Comparison of ENCODE assay signal across 11 cellular contexts in the genomic region with DNA sequence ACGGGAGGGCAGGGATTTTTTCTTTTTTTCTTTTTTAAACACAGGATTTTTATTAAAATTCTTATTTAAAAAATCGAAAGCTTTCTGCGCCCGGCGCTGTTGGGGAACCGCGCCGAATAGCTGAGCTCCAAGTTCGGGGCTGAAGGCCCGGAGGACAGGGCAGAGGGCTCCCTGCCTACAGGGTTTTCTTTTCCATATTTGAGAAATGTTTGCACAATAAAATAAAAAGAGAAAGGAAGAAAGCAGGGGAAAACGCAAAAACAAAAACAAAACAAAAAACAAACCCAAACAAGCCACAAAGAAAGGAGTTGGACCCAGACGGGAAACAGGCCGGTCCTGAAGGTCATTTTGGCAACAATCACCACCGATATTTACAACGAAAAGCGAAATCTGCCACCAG. TPM values are rescaled to one million over a fixed set of nuclear protein-coding genes. Genes with fewer than 3 reads are reported as not detected.
DNase-seq lines count a peak whose midpoint lies in the region; ATAC-seq and TF ChIP-seq lines count a peak whose summit lies in the region.
"Had no signal": no experiment of that assay in that cellular context is flagged by ENCODE, and none has a peak within 500 bp of the region (broad histone marks: within the 10 kb centered on the region; RNA-seq: fewer than 3 reads in every experiment).

No MANE protein-coding gene starts in this region.

- CTCF ChIA-PET in activated CD8-positive, alpha-beta T cell treated with anti-CD3 and anti-CD28 coated beads for 36 hours (lab: Charles Lee): interaction anchor here (1.3 to 2.7 kb wide), 3 partner anchors 104 to 275 kb away, joined by 4 to 18 read pairs (median 5); no protein-coding TSS in a partner anchor

- H3K4me1 ChIP-seq in spleen: peaks cover 38 to 99% (median 81%) of the 10 kb centered on the region in 6 donors
- H3K4me1 ChIP-seq in BE2C: no peaks in the 10 kb centered on the region; the same call in 1 of the 2 replicates

- no peak for TF ChIP-seq POLR2A in spleen (IDR thresholded peaks at IDR 0.05)

- no peaks in the 10 kb centered on the region for H3K9me3 Mint-ChIP-seq in T-helper 1 cell treated with Interleukin-12 subunit alpha and Interleukin-12 subunit beta and Interleukin-4 antibody, amounts not matched to agents 30 μg/mL and 1 μg/mL, for 36 hours
- H3K9me3 Mint-ChIP-seq in activated CD8-positive, alpha-beta T cell treated with anti-CD3 and anti-CD28 coated beads for 36 hours: no peaks in the 10 kb centered on the region

- H3K27me3 ChIP-seq in spleen (replicated peaks in 1 of 7) (peaks cover 24 to 100% (median 100%) of the 10 kb centered on the region in 7 donors), BE2C (peaks cover 89% of the 10 kb centered on the region)

- H3K4me3 ChIP-seq in spleen (peak overlapping the region; percentile 9 to 65 (median 40)), BE2C (ENCODE audit: low read depth, low read length) (no peak overlapping the region)

- H3K36me3 ChIP-seq in spleen: no peaks in the 10 kb centered on the region
- H3K36me3 ChIP-seq in BE2C: no peaks in the 10 kb centered on the region

- WGBS in spleen, 5 donors: 17 to 24% (median 21%) methylated on average over 16 of the region's 16 CpGs

- no peak overlapping the region for H3K27ac ChIP-seq in spleen
- H3K27ac ChIP-seq: 22Rv1 had no signal

- intact Hi-C loops in activated CD8-positive, alpha-beta T cell treated with anti-CD3 and anti-CD28 coated beads for 36 hours (cut with micrococcal nuclease): loop anchor here (10.0 kb wide), 2 partner anchors 406 to 1074 kb away; a partner anchor contains a TSS
- intact Hi-C loops in spleen (cut with DNase I; ENCODE audit: low total_unique reads): no loop called here

- no peak overlapping the region for H3K4me3 Mint-ChIP-seq in T-helper 1 cell treated with Interleukin-12 subunit alpha and Interleukin-12 subunit beta and Interleukin-4 antibody, amounts not matched to agents 30 μg/mL and 1 μg/mL, for 36 hours
- peak overlapping the region; percentile 12 for H3K4me3 Mint-ChIP-seq in activated CD8-positive, alpha-beta T cell treated with anti-CD3 and anti-CD28 coated beads for 36 hours

- H3K27me3 Mint-ChIP-seq in T-helper 1 cell treated with Interleukin-12 subunit alpha and Interleukin-12 subunit beta and Interleukin-4 antibody, amounts not matched to agents 30 μg/mL and 1 μg/mL, for 36 hours (ENCODE audit: low read depth): peaks cover 81% of the 10 kb centered on the region
- H3K27me3 Mint-ChIP-seq in activated CD8-positive, alpha-beta T cell treated with anti-CD3 and anti-CD28 coated beads for 36 hours: peaks cover 68% of the 10 kb centered on the region

- peaks cover 4% of the 10 kb centered on the region for H3K36me3 Mint-ChIP-seq in T-helper 1 cell treated with Interleukin-12 subunit alpha and Interleukin-12 subunit beta and Interleukin-4 antibody, amounts not matched to agents 30 μg/mL and 1 μg/mL, for 36 hours (ENCODE audit: low read depth)
- no peaks in the 10 kb centered on the region for H3K36me3 Mint-ChIP-seq in activated CD8-positive, alpha-beta T cell treated with anti-CD3 and anti-CD28 coated beads for 36 hours (ENCODE audit: low read depth)

- no peak for TF ChIP-seq CTCF in activated CD8-positive, alpha-beta T cell treated with anti-CD3 and anti-CD28 coated beads for 36 hours (IDR thresholded peaks at IDR 0.05)
- TF ChIP-seq CTCF in spleen (IDR thresholded peaks at IDR 0.05 in 8 of 11, conservative IDR thresholded peaks at IDR 0.05 in 3 of 11): no peak
- TF ChIP-seq CTCF in BE2C (IDR thresholded peaks at IDR 0.05; ENCODE audit: low read depth, low read length): no peak

- ATAC-seq in activated CD8-positive, alpha-beta T cell treated with anti-CD3 and anti-CD28 coated beads for 36 hours: no peak
- ATAC-seq in GM19397 (IDR thresholded peaks at IDR 0.05; ENCODE audit: unreplicated experiment): no peak

- peak overlapping the region; percentile 78 for H3K27ac Mint-ChIP-seq in T-helper 1 cell treated with Interleukin-12 subunit alpha and Interleukin-12 subunit beta and Interleukin-4 antibody, amounts not matched to agents 30 μg/mL and 1 μg/mL, for 36 hours
- no peak overlapping the region for H3K27ac Mint-ChIP-seq in activated CD8-positive, alpha-beta T cell treated with anti-CD3 and anti-CD28 coated beads for 36 hours

- H3K4me1 Mint-ChIP-seq in T-helper 1 cell treated with Interleukin-12 subunit alpha and Interleukin-12 subunit beta and Interleukin-4 antibody, amounts not matched to agents 30 μg/mL and 1 μg/mL, for 36 hours (ENCODE audit: low read depth): peaks cover 17% of the 10 kb centered on the region
- H3K4me1 Mint-ChIP-seq in activated CD8-positive, alpha-beta T cell treated with anti-CD3 and anti-CD28 coated beads for 36 hours (ENCODE audit: low read depth): peaks cover 29% of the 10 kb centered on the region

- POLR2A ChIA-PET in activated CD8-positive, alpha-beta T cell treated with anti-CD3 and anti-CD28 coated beads for 36 hours (lab: Charles Lee): interaction anchor here (0.7 kb wide), 1 partner anchor 35 kb away, joined by 4 read pairs; no protein-coding TSS in a partner anchor

- no peaks in the 10 kb centered on the region for H3K9me3 ChIP-seq in spleen
- no peaks in the 10 kb centered on the region for H3K9me3 ChIP-seq in BE2C

- DNase-seq in T-helper 1 cell: no peak
- no peak for DNase-seq in activated CD8-positive, alpha-beta T cell treated with anti-CD3 and anti-CD28 coated beads for 36 hours
- DNase-seq in left kidney (ENCODE audit: low read depth, low spot score): peak; percentile 7
- no peak for DNase-seq in spleen
- DNase-seq in BE2C: no peak
- no peak for DNase-seq in NCI-H524 (lab: John Stamatoyannopoulos, UW)
- DNase-seq: activated gamma-delta T cell treated with Interleukin-2 at 50 U/mL for 16 hours, NCI-H2081 had no signal

RNA-seq across cellular contexts. Expression of a gene that starts 2.9 kb away (rescaled TPM):
- total RNA-seq in activated CD8-positive, alpha-beta T cell treated with anti-CD3 and anti-CD28 coated beads for 36 hours: not detected
- not detected for total RNA-seq in spleen
- under 1 TPM in 1 of 3 donors, not detected in 2; 0.03 TPM for polyA plus RNA-seq in spleen
- polyA plus RNA-seq in BE2C (2012; ENCODE audit: insufficient read depth, insufficient read length, low read depth): not detected
